10 cellular contexts compared by ENCODE assay signal in genomic region chr10:104340099-104340594, GRCh38. TPM values are rescaled to one million over a fixed set of nuclear protein-coding genes. Genes with fewer than 3 reads are reported as not detected.
DNase-seq lines count a peak whose midpoint lies in the region; ATAC-seq, FAIRE-seq and TF ChIP-seq lines count a peak whose summit lies in the region.
"Had no signal": no experiment of that assay in that cellular context is flagged by ENCODE, and none has a peak within 500 bp of the region (broad histone marks: within the 10 kb centered on the region; RNA-seq: fewer than 3 reads in every experiment).

No MANE protein-coding gene starts in this region.

- H3K9me3 ChIP-seq in BLaER1 treated with 17β-estradiol and CSF1 and Interleukin-3, amounts not matched to agents 10 nM and 100 nM (replicated peaks in 1 of 11), result no peaks in the 10 kb centered on the region
- H3K9me3 ChIP-seq in PC-3 (ENCODE audit: low read length), result no peaks in the 10 kb centered on the region
- H3K9me3 ChIP-seq in endothelial cell of umbilical vein (replicated peaks; ENCODE audit: control insufficient read depth, insufficient read depth, low read length), result no peaks in the 10 kb centered on the region

- POLR2A ChIA-PET in PC-3 (lab: Charles Lee; ENCODE audit: unreplicated experiment) (interaction anchor here (0.6 kb wide), 1 partner anchor 11 kb away, joined by 3 read pairs; no protein-coding TSS in a partner anchor), endothelial cell of umbilical vein (lab: Charles Lee) (no interaction called here)

- H3K27ac ChIP-seq in BLaER1 treated with 17β-estradiol and CSF1 and Interleukin-3, amounts not matched to agents 10 nM and 100 nM, result no peak overlapping the region
- no peak overlapping the region for H3K27ac ChIP-seq in PC-3 (ENCODE audit: low read length)
- peak overlapping the region; percentile 100 for H3K27ac ChIP-seq in endothelial cell of umbilical vein (ENCODE audit: insufficient read depth, low read depth, low read length)

- H4K20me1 ChIP-seq in BLaER1 treated with 17β-estradiol and CSF1 and Interleukin-3, amounts not matched to agents 10 nM and 100 nM, result peaks cover 11 to 29% (median 18%) of the 10 kb centered on the region in 11 experiments
- peaks cover 16% of the 10 kb centered on the region for H4K20me1 ChIP-seq in PC-3 (ENCODE audit: low read length)
- H4K20me1 ChIP-seq in endothelial cell of umbilical vein (replicated peaks; ENCODE audit: control insufficient read depth, extremely low read depth, insufficient read depth, low read length), result no peaks in the 10 kb centered on the region

- H3K79me2 ChIP-seq in PC-3 (ENCODE audit: low read length) (peaks cover 34% of the 10 kb centered on the region), endothelial cell of umbilical vein (ENCODE audit: control insufficient read depth, insufficient read depth, low read length) (peaks cover 31% of the 10 kb centered on the region)

- TF ChIP-seq POLR2A in endothelial cell of umbilical vein (IDR thresholded peaks at IDR 0.05; ENCODE audit: low read depth, low read length), result no peak

- H3K4me2 ChIP-seq in BLaER1 treated with 17β-estradiol and CSF1 and Interleukin-3, amounts not matched to agents 10 nM and 100 nM, result peak overlapping the region; percentile 84 to 99 (median 96); a peak in 21 of 22 replicates
- H3K4me2 ChIP-seq in PC-3 (ENCODE audit: low read length) (peak overlapping the region; percentile 99), endothelial cell of umbilical vein (ENCODE audit: insufficient read depth, low read length) (peak overlapping the region; percentile 85)

- intact Hi-C loops in PC-3 (cut with micrococcal nuclease) (no loop called here), endothelial cell of umbilical vein (cut with micrococcal nuclease) (no loop called here)

- DNase-seq in PC-3 (no peak), endothelial cell of umbilical vein (ENCODE audit: low read depth, low spot score) (no peak), nephron progenitor cell (no peak), GM03348 (ENCODE audit: low spot score) (no peak), putamen (ENCODE audit: low spot score) (no peak)

- H3K36me3 ChIP-seq in BLaER1 treated with 17β-estradiol and CSF1 and Interleukin-3, amounts not matched to agents 10 nM and 100 nM, result peaks cover 0 to 10% (median 2%) of the 10 kb centered on the region in 11 experiments; a peak in 10 of 22 replicates
- H3K36me3 ChIP-seq in PC-3 (ENCODE audit: low read depth, low read length) (no peaks in the 10 kb centered on the region), endothelial cell of umbilical vein (ENCODE audit: control insufficient read depth in 2 of 2, extremely low read depth in 1 of 2, insufficient read depth in 2 of 2, low read length in 2 of 2) (peaks cover under 1 to 1% of the 10 kb centered on the region in 2 experiments)

- no peaks in the 10 kb centered on the region for H3K9me1 ChIP-seq in endothelial cell of umbilical vein (replicated peaks; ENCODE audit: control insufficient read depth, extremely low read depth, insufficient read depth, low read length)

- H3K4me1 ChIP-seq in BLaER1 treated with 17β-estradiol and CSF1 and Interleukin-3, amounts not matched to agents 10 nM and 100 nM, result peaks cover 30 to 41% (median 36%) of the 10 kb centered on the region in 10 experiments
- H3K4me1 ChIP-seq in PC-3 (ENCODE audit: insufficient read depth, low read length) (peaks cover 27% of the 10 kb centered on the region), endothelial cell of umbilical vein (ENCODE audit: control insufficient read depth, extremely low read depth, insufficient read depth, low read length) (peaks cover 49% of the 10 kb centered on the region)

- CTCF ChIA-PET in PC-3 (lab: Charles Lee) (no interaction called here), endothelial cell of umbilical vein (lab: Charles Lee) (interaction anchor here (0.8 to 3.0 kb wide), 13 partner anchors 10 to 66 kb away, joined by 3 to 36 read pairs (median 5); partner anchors contain the start of gene CFAP58)

- no peak overlapping the region; a peak in 1 of 20 replicates for H3K4me3 ChIP-seq in BLaER1 treated with 17β-estradiol and CSF1 and Interleukin-3, amounts not matched to agents 10 nM and 100 nM
- H3K4me3 ChIP-seq in PC-3 (ENCODE audit: low read length) (peak overlapping the region; percentile 93; the same call in 1 of the 2 replicates), endothelial cell of umbilical vein (replicated peaks in 1 of 3; ENCODE audit: insufficient read depth in 1 of 3, low read depth in 1 of 3, low read length in 3 of 3) (peak overlapping the region in 1 of 3 experiments; percentile 99)

- H3K27me3 Mint-ChIP-seq in nephron progenitor cell (ENCODE audit: low read depth, poor library complexity), result peaks cover 5% of the 10 kb centered on the region

- H3K9me3 Mint-ChIP-seq in nephron progenitor cell, result no peaks in the 10 kb centered on the region

- no peaks in the 10 kb centered on the region for H3F3A ChIP-seq in PC-3 (ENCODE audit: low read length, unreplicated experiment)

- H3K4me1 Mint-ChIP-seq in nephron progenitor cell, result peaks cover 61% of the 10 kb centered on the region

- H2AFZ ChIP-seq in PC-3 (ENCODE audit: low read length), result no peak overlapping the region
- H2AFZ ChIP-seq in endothelial cell of umbilical vein (ENCODE audit: low read depth, low read length), result peak overlapping the region; percentile 19

- FAIRE-seq in endothelial cell of umbilical vein (lab: Jason Lieb, UNC), result peak; percentile 49
- FAIRE-seq: bronchial epithelial cell, G401.6 had no signal

- H3K9ac ChIP-seq in BLaER1 treated with 17β-estradiol and CSF1 and Interleukin-3, amounts not matched to agents 10 nM and 100 nM, result peak overlapping the region in 2 of 11 experiments; percentile 93 to 98; a peak in 2 of 22 replicates
- no peak overlapping the region for H3K9ac ChIP-seq in PC-3 (ENCODE audit: low read length)
- peak overlapping the region; percentile 99 for H3K9ac ChIP-seq in endothelial cell of umbilical vein (replicated peaks; ENCODE audit: extremely low read depth, insufficient read depth, low read length)

- BruUV-seq in PC-3 (replicated peaks; lab: Mats Ljungman, UMichigan) (no TSS peak), endothelial cell of umbilical vein (replicated peaks; lab: Mats Ljungman, UMichigan) (no TSS peak)

- H3K4me3 Mint-ChIP-seq in nephron progenitor cell, result peak overlapping the region; percentile 67

- peak; percentile 13; the same call in 1 of the 2 replicates for ATAC-seq in PC-3
- ATAC-seq in GM19351 (IDR thresholded peaks at IDR 0.05; ENCODE audit: unreplicated experiment), result no peak
- ATAC-seq in GM18873 (IDR thresholded peaks at IDR 0.05; ENCODE audit: low FRiP score, unreplicated experiment), result no peak

- no peaks in the 10 kb centered on the region for H3K36me3 Mint-ChIP-seq in nephron progenitor cell (ENCODE audit: low read depth)

- H3K27ac Mint-ChIP-seq in nephron progenitor cell, result no peak overlapping the region

- no peak for TF ChIP-seq CTCF in PC-3 (conservative IDR thresholded peaks at IDR 0.05; ENCODE audit: low read depth, low read length)
- TF ChIP-seq CTCF in endothelial cell of umbilical vein (IDR thresholded peaks at IDR 0.05; ENCODE audit: extremely low read depth in 1 of 2, insufficient read depth in 1 of 2, low read depth in 1 of 2, low read length in 2 of 2), result no peak
- no peak for TF ChIP-seq CTCF in nephron progenitor cell (IDR thresholded peaks at IDR 0.05)

- H3K27me3 ChIP-seq in BLaER1 treated with 17β-estradiol and CSF1 and Interleukin-3, amounts not matched to agents 10 nM and 100 nM, result peaks cover 0 to 14% (median 9%) of the 10 kb centered on the region in 11 experiments; a peak in 11 of 22 replicates
- H3K27me3 ChIP-seq in PC-3 (ENCODE audit: low read length), result no peaks in the 10 kb centered on the region
- H3K27me3 ChIP-seq in endothelial cell of umbilical vein (ENCODE audit: control insufficient read depth in 2 of 2, insufficient read depth in 2 of 2, low read length in 2 of 2), result no peaks in the 10 kb centered on the region

- dilution Hi-C loops in endothelial cell of umbilical vein (cut with MboI; ENCODE audit: extremely low pct_ligation_motif_present, low sequenced_read_pairs), result no loop called here

- no peaks in the 10 kb centered on the region for H3K9me2 ChIP-seq in PC-3 (replicated peaks; ENCODE audit: low read length)

TF ChIP-seq in endothelial cell of umbilical vein, 7 proteins besides CTCF, POLR2A, EP300 and RAD21 (continues in another document):
- TF ChIP-seq JUN (IDR thresholded peaks at IDR 0.05; ENCODE audit: borderline replicate concordance, insufficient read depth, insufficient read length, low read depth) (no peak), FOS (IDR thresholded peaks at IDR 0.05; ENCODE audit: borderline replicate concordance, insufficient read depth, low read length) (no peak), GATA2 (IDR thresholded peaks at IDR 0.05; ENCODE audit: insufficient read depth, insufficient read length, low read depth, low read length) (no peak), MYC (IDR thresholded peaks at IDR 0.05; ENCODE audit: low read depth, low read length) (no peak), EZH2 (IDR thresholded peaks at IDR 0.05; ENCODE audit: borderline replicate concordance, low read depth, low read length, severe bottlenecking) (no peak), MAX (IDR thresholded peaks at IDR 0.05; ENCODE audit: insufficient read depth, insufficient read length) (no peak)

RNA-seq across cellular contexts. Expression of gene ITPRIP, which starts 1.9 kb away (rescaled TPM):
- total RNA-seq in PC-3 (2014; rRNA removed) (7.0 and 10.3 TPM in 2 replicates), endothelial cell of umbilical vein (31.4 and 33.3 TPM in 2 replicates)
- 27.5 and 33.2 TPM in 2 replicates for polyA plus RNA-seq in endothelial cell of umbilical vein
- polyA plus RNA-seq in endothelial cell of umbilical vein (2011; cell fraction: cytosol; rRNA removed), result 30.0 and 32.0 TPM in 2 replicates
- 46.1 and 47.6 TPM in 2 replicates for polyA plus RNA-seq in endothelial cell of umbilical vein (2011; cell fraction: nucleus; rRNA removed)
- 33.9 and 36.0 TPM in 2 replicates for polyA plus RNA-seq in endothelial cell of umbilical vein (2012)
- 41.3 and 46.5 TPM in 2 replicates for polyA minus RNA-seq in endothelial cell of umbilical vein
- polyA minus RNA-seq in endothelial cell of umbilical vein (2011; cell fraction: cytosol; rRNA and poly(A)+ RNA removed), result 13.7 TPM
- polyA minus RNA-seq in endothelial cell of umbilical vein (2011; cell fraction: nucleus; rRNA and poly(A)+ RNA removed), result 69.6 and 71.3 TPM in 2 replicates

RNA-seq across cellular contexts. Expression of gene CFAP58, which starts 13.5 kb away (rescaled TPM):
- 0.26 TPM in 1 of 2 replicates, not detected in the other for total RNA-seq in PC-3 (2014; rRNA removed)
- total RNA-seq in endothelial cell of umbilical vein, result 0.29 and 0.35 TPM in 2 replicates
- polyA plus RNA-seq in endothelial cell of umbilical vein, result 0.03 and 0.07 TPM in 2 replicates
- 0.10 and 0.17 TPM in 2 replicates for polyA plus RNA-seq in endothelial cell of umbilical vein (2011; cell fraction: cytosol; rRNA removed)
- 1.0 and 1.5 TPM in 2 replicates for polyA plus RNA-seq in endothelial cell of umbilical vein (2011; cell fraction: nucleus; rRNA removed)
- 0.55 and 0.61 TPM in 2 replicates for polyA plus RNA-seq in endothelial cell of umbilical vein (2012)
- polyA minus RNA-seq in endothelial cell of umbilical vein, result 0.07 TPM in 1 of 2 replicates, not detected in the other
- polyA minus RNA-seq in endothelial cell of umbilical vein (2011; cell fraction: cytosol; rRNA and poly(A)+ RNA removed), result not detected
- polyA minus RNA-seq in endothelial cell of umbilical vein (2011; cell fraction: nucleus; rRNA and poly(A)+ RNA removed), result 0.34 and 0.72 TPM in 2 replicates
